ENCODE assay signal across 7 cellular contexts in genomic region chr7:100120518-100121085, GRCh38. TPM values are rescaled to one million over a fixed set of nuclear protein-coding genes. Genes with fewer than 3 reads are reported as not detected.
DNase-seq lines count a peak whose midpoint lies in the region; ATAC-seq lines count a peak whose summit lies in the region.

No MANE protein-coding gene starts in this region.

- H3K27ac ChIP-seq in HUES6 (ENCODE audit: low read depth, low read length) (no peak overlapping the region), iPS-18a (ENCODE audit: low read length) (peak overlapping the region; percentile 0), subcutaneous abdominal adipose tissue (ENCODE audit: low read depth, low read length) (no peak overlapping the region)

- no peak for DNase-seq in superior temporal gyrus (ENCODE audit: extremely low spot score)

- H3K4me1 Mint-ChIP-seq in activated T-helper 17 cell treated with anti-CD3 and anti-CD28 coated beads, Interleukin-2, amount 50 U/mL, for 72 hours = peaks cover 10% of the 10 kb centered on the region

- H3K9ac ChIP-seq in HUES6 (ENCODE audit: low read length) = peak overlapping the region; percentile 88
- H3K9ac ChIP-seq in iPS-18a (ENCODE audit: low read length) = no peak overlapping the region
- H3K9ac ChIP-seq in subcutaneous abdominal adipose tissue (ENCODE audit: low read length in 5 of 5) = peak overlapping the region in 1 of 5 donors; percentile 75

- H3K27ac Mint-ChIP-seq in activated T-helper 17 cell treated with anti-CD3 and anti-CD28 coated beads, Interleukin-2, amount 50 U/mL, for 72 hours = peak overlapping the region; percentile 100

- no peaks in the 10 kb centered on the region for H3K27me3 Mint-ChIP-seq in activated T-helper 17 cell treated with anti-CD3 and anti-CD28 coated beads, Interleukin-2, amount 50 U/mL, for 72 hours

- no peaks in the 10 kb centered on the region for H3K27me3 ChIP-seq in HUES6 (ENCODE audit: control insufficient read depth, insufficient read depth, low read length)
- H3K27me3 ChIP-seq in iPS-18a (ENCODE audit: control insufficient read depth, insufficient read depth, low read length) = no peaks in the 10 kb centered on the region
- H3K27me3 ChIP-seq in subcutaneous abdominal adipose tissue (ENCODE audit: control insufficient read depth in 5 of 5, insufficient read depth in 4 of 5, low read length in 5 of 5) = no peaks in the 10 kb centered on the region

- H3K9me3 Mint-ChIP-seq in activated T-helper 17 cell treated with anti-CD3 and anti-CD28 coated beads, Interleukin-2, amount 50 U/mL, for 72 hours = no peaks in the 10 kb centered on the region

- H3K36me3 ChIP-seq in HUES6 (ENCODE audit: control insufficient read depth, insufficient read depth, low read length) = 0 out of 2 replicates have a peak, but pooled peaks cover 3% of the 10 kb centered on the region
- no peaks in the 10 kb centered on the region for H3K36me3 ChIP-seq in iPS-18a (ENCODE audit: control insufficient read depth, low read depth, low read length)
- peaks cover 0 to 5% (median 3%) of the 10 kb centered on the region in 5 donors for H3K36me3 ChIP-seq in subcutaneous abdominal adipose tissue (ENCODE audit: control insufficient read depth in 5 of 5, insufficient read depth in 5 of 5, low read length in 5 of 5)

- peak overlapping the region; percentile 92 for H3K4me3 Mint-ChIP-seq in activated T-helper 17 cell treated with anti-CD3 and anti-CD28 coated beads, Interleukin-2, amount 50 U/mL, for 72 hours

- H3K4me3 ChIP-seq in HUES6 (ENCODE audit: low read depth, low read length) = peak overlapping the region; percentile 82
- H3K4me3 ChIP-seq in iPS-18a (ENCODE audit: low read length) = peak overlapping the region; percentile 85
- H3K4me3 ChIP-seq in subcutaneous abdominal adipose tissue (ENCODE audit: low read depth in 1 of 5, low read length in 5 of 5) = peak overlapping the region; percentile 86 to 98 (median 93)

- H3K9me3 ChIP-seq in HUES6 (ENCODE audit: control insufficient read depth, insufficient read depth, low read depth, low read length) = no peaks in the 10 kb centered on the region
- no peaks in the 10 kb centered on the region for H3K9me3 ChIP-seq in iPS-18a (ENCODE audit: control insufficient read depth, low read depth, low read length)
- H3K9me3 ChIP-seq in subcutaneous abdominal adipose tissue (ENCODE audit: control insufficient read depth in 5 of 5, low read length in 5 of 5) = no peaks in the 10 kb centered on the region

- H3K36me3 Mint-ChIP-seq in activated T-helper 17 cell treated with anti-CD3 and anti-CD28 coated beads, Interleukin-2, amount 50 U/mL, for 72 hours (ENCODE audit: low read depth) = peaks cover 34% of the 10 kb centered on the region

- no peak for ATAC-seq in activated T-helper 17 cell treated with anti-CD3 and anti-CD28 coated beads, Interleukin-2, amount 50 U/mL, for 72 hours (replicated peaks)
- ATAC-seq in HG02970 (IDR thresholded peaks at IDR 0.05; ENCODE audit: low FRiP score, unreplicated experiment) (no peak), esophagus mucosa (no peak)

- peaks cover 10% of the 10 kb centered on the region for H3K4me1 ChIP-seq in HUES6 (ENCODE audit: control insufficient read depth, insufficient read depth, low read length)
- H3K4me1 ChIP-seq in iPS-18a (ENCODE audit: control insufficient read depth, low read depth, low read length) = peaks cover 6% of the 10 kb centered on the region
- H3K4me1 ChIP-seq in subcutaneous abdominal adipose tissue (ENCODE audit: control insufficient read depth in 5 of 5, insufficient read depth in 5 of 5, low read length in 5 of 5) = peaks cover 4 to 38% (median 27%) of the 10 kb centered on the region in 5 donors

RNA-seq across cellular contexts. Expression of gene CNPY4, which starts 1.2 kb away (rescaled TPM):
- total RNA-seq in activated T-helper 17 cell treated with anti-CD3 and anti-CD28 coated beads, Interleukin-2, amount 50 U/mL, for 72 hours = 10 to 100 TPM; 15.0 to 21.6 TPM
- 3.4 TPM for total RNA-seq in esophagus mucosa

RNA-seq across cellular contexts. Expression of gene TAF6, which starts 1.4 kb away (rescaled TPM):
- total RNA-seq in activated T-helper 17 cell treated with anti-CD3 and anti-CD28 coated beads, Interleukin-2, amount 50 U/mL, for 72 hours = 10 to 100 TPM; 29.6 to 55.0 TPM
- total RNA-seq in esophagus mucosa = 23.3 TPM

RNA-seq across cellular contexts. Expression of gene MBLAC1, which starts 6.2 kb away (rescaled TPM):
- 1 to 10 TPM; 3.8 to 4.2 TPM for total RNA-seq in activated T-helper 17 cell treated with anti-CD3 and anti-CD28 coated beads, Interleukin-2, amount 50 U/mL, for 72 hours
- 1.7 TPM for total RNA-seq in esophagus mucosa

RNA-seq across cellular contexts. Expression of gene AP4M1, which starts 19.2 kb away (rescaled TPM):
- total RNA-seq in activated T-helper 17 cell treated with anti-CD3 and anti-CD28 coated beads, Interleukin-2, amount 50 U/mL, for 72 hours = 10 to 100 TPM in 1 of 2 donors, 1 to 10 TPM in 1; 8.2 to 12.7 TPM
- 15.1 TPM for total RNA-seq in esophagus mucosa

RNA-seq across cellular contexts. Expression of gene MCM7, which starts 19.4 kb away (rescaled TPM):
- total RNA-seq in activated T-helper 17 cell treated with anti-CD3 and anti-CD28 coated beads, Interleukin-2, amount 50 U/mL, for 72 hours = 100 to 1,000 TPM; 205 to 388 TPM
- 53.0 TPM for total RNA-seq in esophagus mucosa
